In genomic region chr4:70634482-70634881, GRCh38 we compare ENCODE assay signal across 20 cellular contexts. TPM values are rescaled to one million over a fixed set of nuclear protein-coding genes. Genes with fewer than 3 reads are reported as not detected.
DNase-seq lines count a peak whose midpoint lies in the region; ATAC-seq and TF ChIP-seq lines count a peak whose summit lies in the region.
"Had no signal": no experiment of that assay in that cellular context is flagged by ENCODE, and none has a peak within 500 bp of the region (broad histone marks: within the 10 kb centered on the region; RNA-seq: fewer than 3 reads in every experiment).

No MANE protein-coding gene starts in this region.

- peak overlapping the region; percentile 38 for H4K8ac ChIP-seq in trophoblast cell (ENCODE audit: low read depth, low read length)

- H3K79me1 ChIP-seq in trophoblast cell (ENCODE audit: low read length) = no peaks in the 10 kb centered on the region

- H2BK5ac ChIP-seq in trophoblast cell (ENCODE audit: low read depth, low read length, poor library complexity) = no peak overlapping the region

- no peak for TF ChIP-seq CTCF in PC-3 (conservative IDR thresholded peaks at IDR 0.05; ENCODE audit: low read depth, low read length)

- no peak overlapping the region for H3K18ac ChIP-seq in trophoblast cell (ENCODE audit: low read length)

- 0 out of 2 replicates have a peak overlapping the region, but pooled peaks have one; percentile 21 for H2AFZ ChIP-seq in PC-3 (ENCODE audit: low read length)
- H2AFZ ChIP-seq in trophoblast cell (ENCODE audit: insufficient read depth, low read length, poor library complexity) = no peak overlapping the region

- no peak overlapping the region for H3K4ac ChIP-seq in trophoblast cell (ENCODE audit: low read depth, low read length)

- no peaks in the 10 kb centered on the region for H3K9me3 Mint-ChIP-seq in activated CD4-positive, alpha-beta T cell treated with anti-CD3 and anti-CD28 coated beads, Interleukin-2, amount 10 ng/mL, durations not matched to agents 24 days and 14 days
- H3K9me3 Mint-ChIP-seq in activated naive CD4-positive, alpha-beta T cell treated with anti-CD3 and anti-CD28 coated beads for 36 hours = no peaks in the 10 kb centered on the region
- H3K9me3 Mint-ChIP-seq: CD4-positive, alpha-beta memory T cell; GM23338 had no signal

- H3K4me1 ChIP-seq in PC-3 (ENCODE audit: insufficient read depth, low read length) (peaks cover 16% of the 10 kb centered on the region), trophoblast cell (ENCODE audit: control insufficient read depth in 1 of 2, insufficient read depth in 2 of 2, low read length in 2 of 2) (no peaks in the 10 kb centered on the region)
- H3K4me1 ChIP-seq: BLaER1 had no signal

- intact Hi-C loops in activated CD4-positive, alpha-beta T cell treated with anti-CD3 and anti-CD28 coated beads, Interleukin-2, amount 10 ng/mL, durations not matched to agents 24 days and 14 days (cut with micrococcal nuclease) = no loop called here
- intact Hi-C loops in PC-3 (cut with micrococcal nuclease) = no loop called here
- intact Hi-C loops in activated naive CD4-positive, alpha-beta T cell treated with anti-CD3 and anti-CD28 coated beads for 36 hours (cut with micrococcal nuclease) = no loop called here

- H3K9me2 ChIP-seq in PC-3 (replicated peaks; ENCODE audit: low read length) = no peaks in the 10 kb centered on the region

- no peaks in the 10 kb centered on the region for H3K36me3 Mint-ChIP-seq in activated CD4-positive, alpha-beta T cell treated with anti-CD3 and anti-CD28 coated beads, Interleukin-2, amount 10 ng/mL, durations not matched to agents 24 days and 14 days (ENCODE audit: low read depth)
- H3K36me3 Mint-ChIP-seq in activated naive CD4-positive, alpha-beta T cell treated with anti-CD3 and anti-CD28 coated beads for 36 hours (ENCODE audit: low read depth) = no peaks in the 10 kb centered on the region
- H3K36me3 Mint-ChIP-seq: CD14-positive monocyte; CD4-positive, alpha-beta memory T cell had no signal

- no peak overlapping the region for H3K27ac Mint-ChIP-seq in activated CD4-positive, alpha-beta T cell treated with anti-CD3 and anti-CD28 coated beads, Interleukin-2, amount 10 ng/mL, durations not matched to agents 24 days and 14 days
- no peak overlapping the region for H3K27ac Mint-ChIP-seq in activated naive CD4-positive, alpha-beta T cell treated with anti-CD3 and anti-CD28 coated beads for 36 hours
- H3K27ac Mint-ChIP-seq: CD14-positive monocyte; CD4-positive, alpha-beta memory T cell; GM23338 had no signal

- peak overlapping the region; percentile 49 for H2BK12ac ChIP-seq in trophoblast cell (ENCODE audit: low read length)

- POLR2A ChIA-PET in PC-3 (lab: Charles Lee; ENCODE audit: unreplicated experiment) = no interaction called here

- no peak overlapping the region for H2AK5ac ChIP-seq in trophoblast cell (ENCODE audit: low read length)

- no peak overlapping the region for H3K9ac ChIP-seq in PC-3 (ENCODE audit: low read length)
- H3K9ac ChIP-seq in trophoblast cell (ENCODE audit: low read length) = no peak overlapping the region
- H3K9ac ChIP-seq: BLaER1 had no signal

- H3K4me1 Mint-ChIP-seq in activated CD4-positive, alpha-beta T cell treated with anti-CD3 and anti-CD28 coated beads, Interleukin-2, amount 10 ng/mL, durations not matched to agents 24 days and 14 days = no peaks in the 10 kb centered on the region
- peaks cover 2% of the 10 kb centered on the region for H3K4me1 Mint-ChIP-seq in activated naive CD4-positive, alpha-beta T cell treated with anti-CD3 and anti-CD28 coated beads for 36 hours (ENCODE audit: low read depth)
- H3K4me1 Mint-ChIP-seq: CD14-positive monocyte; CD4-positive, alpha-beta memory T cell; GM23338 had no signal

- H3K14ac ChIP-seq in trophoblast cell (ENCODE audit: low read length) = no peak overlapping the region

- peaks cover 6% of the 10 kb centered on the region for H3K27me3 Mint-ChIP-seq in activated CD4-positive, alpha-beta T cell treated with anti-CD3 and anti-CD28 coated beads, Interleukin-2, amount 10 ng/mL, durations not matched to agents 24 days and 14 days
- peaks cover 7% of the 10 kb centered on the region for H3K27me3 Mint-ChIP-seq in activated naive CD4-positive, alpha-beta T cell treated with anti-CD3 and anti-CD28 coated beads for 36 hours (ENCODE audit: low read depth)

- no CpG with 5 or more reads among the region's 5 CpGs for WGBS in trophoblast cell (ENCODE audit: extremely low coverage, insufficient coverage, insufficient read length)

- H4K12ac ChIP-seq in trophoblast cell (ENCODE audit: low read depth, low read length) = no peak overlapping the region

- no peak overlapping the region for H3K23ac ChIP-seq in trophoblast cell (ENCODE audit: low read length)

- BruUV-seq in PC-3 (replicated peaks; lab: Mats Ljungman, UMichigan) = no TSS peak

- H3K79me2 ChIP-seq in PC-3 (ENCODE audit: low read length) = no peaks in the 10 kb centered on the region
- no peaks in the 10 kb centered on the region for H3K79me2 ChIP-seq in trophoblast cell (ENCODE audit: control insufficient read depth, insufficient read depth, low read length, poor library complexity)

- no peaks in the 10 kb centered on the region for H4K20me1 ChIP-seq in PC-3 (ENCODE audit: low read length)
- H4K20me1 ChIP-seq: BLaER1 had no signal

- DNase-seq in activated CD4-positive, alpha-beta T cell treated with anti-CD3 and anti-CD28 coated beads, Interleukin-2, amount 10 ng/mL, durations not matched to agents 24 days and 14 days = peak; percentile 25
- no peak for DNase-seq in activated CD4-positive, alpha-beta T cell treated with anti-CD3 and anti-CD28 coated beads, Interleukin-2, amount 50 U/mL, for 4 hours
- DNase-seq in PC-3 (peak; percentile 43), left lobe of liver (ENCODE audit: low spot score) (no peak), trophoblast cell (no peak), middle frontal gyrus (ENCODE audit: extremely low spot score, low spot score) (no peak)
- no peak for DNase-seq in activated naive CD4-positive, alpha-beta T cell treated with anti-CD3 and anti-CD28 coated beads for 36 hours
- DNase-seq: 8988T; CD4-positive, alpha-beta memory T cell; DMS153; DMS79; GDM1; HCEC 1CT had no signal

- no peaks in the 10 kb centered on the region for H3F3A ChIP-seq in PC-3 (ENCODE audit: low read length, unreplicated experiment)

- H3K36me3 ChIP-seq in PC-3 (ENCODE audit: low read depth, low read length) (no peaks in the 10 kb centered on the region), trophoblast cell (ENCODE audit: control insufficient read depth in 1 of 2, insufficient read depth in 2 of 2, low read length in 2 of 2) (no peaks in the 10 kb centered on the region)
- H3K36me3 ChIP-seq: BLaER1 had no signal

- H3K9me3 ChIP-seq in PC-3 (ENCODE audit: low read length) = no peaks in the 10 kb centered on the region
- no peaks in the 10 kb centered on the region for H3K9me3 ChIP-seq in trophoblast cell (ENCODE audit: insufficient read depth, low read depth, low read length)
- H3K9me3 ChIP-seq: BLaER1 had no signal

- no peak for ATAC-seq in PC-3
- peak; percentile 78 for ATAC-seq in left lobe of liver
- ATAC-seq in HG02938 (IDR thresholded peaks at IDR 0.05; ENCODE audit: unreplicated experiment) = no peak
- ATAC-seq: GM23338 had no signal

- H3K27me3 ChIP-seq in PC-3 (ENCODE audit: low read length) (no peaks in the 10 kb centered on the region), trophoblast cell (ENCODE audit: insufficient read depth, low read length) (no peaks in the 10 kb centered on the region)
- H3K27me3 ChIP-seq: BLaER1 had no signal

- H3K4me3 ChIP-seq in PC-3 (ENCODE audit: low read length) (no peak overlapping the region), trophoblast cell (ENCODE audit: low read depth, low read length) (no peak overlapping the region)
- H3K4me3 ChIP-seq: BLaER1, GM23338 had no signal

- H3K4me3 Mint-ChIP-seq in activated CD4-positive, alpha-beta T cell treated with anti-CD3 and anti-CD28 coated beads, Interleukin-2, amount 10 ng/mL, durations not matched to agents 24 days and 14 days = no peak overlapping the region
- H3K4me3 Mint-ChIP-seq in activated naive CD4-positive, alpha-beta T cell treated with anti-CD3 and anti-CD28 coated beads for 36 hours = no peak overlapping the region
- H3K4me3 Mint-ChIP-seq: CD14-positive monocyte; CD4-positive, alpha-beta memory T cell; GM23338 had no signal

- no peak overlapping the region for H3K27ac ChIP-seq in PC-3 (ENCODE audit: low read length)
- H3K27ac ChIP-seq in trophoblast cell (ENCODE audit: low read depth, low read length) = no peak overlapping the region
- H3K27ac ChIP-seq: BLaER1 had no signal

- H3K4me2 ChIP-seq in PC-3 (ENCODE audit: low read length) (no peak overlapping the region), trophoblast cell (ENCODE audit: low read length) (no peak overlapping the region)
- H3K4me2 ChIP-seq: BLaER1, GM23338 had no signal

- H4K91ac ChIP-seq in trophoblast cell (ENCODE audit: low read depth, low read length) = no peak overlapping the region

- CTCF ChIA-PET in PC-3 (lab: Charles Lee) = no interaction called here
- CTCF ChIA-PET in activated naive CD4-positive, alpha-beta T cell treated with anti-CD3 and anti-CD28 coated beads for 36 hours (lab: Charles Lee) = no interaction called here

- no peak overlapping the region for H2BK120ac ChIP-seq in trophoblast cell (ENCODE audit: insufficient read depth, low read length, poor library complexity)

RNA-seq across cellular contexts. Expression of gene ENAM, which starts 5.9 kb away (rescaled TPM):
- total RNA-seq in activated CD4-positive, alpha-beta T cell treated with anti-CD3 and anti-CD28 coated beads, Interleukin-2, amount 10 ng/mL, durations not matched to agents 24 days and 14 days = not detected in 2 replicates
- total RNA-seq in PC-3 (2014; rRNA removed) (not detected in 2 replicates), left lobe of liver (0.25 TPM)
- polyA plus RNA-seq in trophoblast cell (2013) = not detected in 2 replicates
- total RNA-seq in activated naive CD4-positive, alpha-beta T cell treated with anti-CD3 and anti-CD28 coated beads for 36 hours = not detected
- total RNA-seq: A673; CD4-positive, alpha-beta memory T cell; Daoy; GM23338 had no signal
- polyA plus RNA-seq: CD14-positive monocyte; CD4-positive, alpha-beta memory T cell; GM23338 had no signal

RNA-seq across cellular contexts. Expression of gene JCHAIN, which starts 31.8 kb away (rescaled TPM):
- total RNA-seq in activated CD4-positive, alpha-beta T cell treated with anti-CD3 and anti-CD28 coated beads, Interleukin-2, amount 10 ng/mL, durations not matched to agents 24 days and 14 days = not detected in 2 replicates
- total RNA-seq in PC-3 (2014; rRNA removed) = not detected in 2 replicates
- total RNA-seq in left lobe of liver = 8.0 TPM
- not detected in 2 replicates for polyA plus RNA-seq in trophoblast cell (2013)
- not detected for total RNA-seq in activated naive CD4-positive, alpha-beta T cell treated with anti-CD3 and anti-CD28 coated beads for 36 hours
- total RNA-seq: A673; CD4-positive, alpha-beta memory T cell; Daoy; GM23338 had no signal

RNA-seq across cellular contexts. Expression of gene AMBN, which starts 42.4 kb away (rescaled TPM):
- not detected in 2 replicates for total RNA-seq in activated CD4-positive, alpha-beta T cell treated with anti-CD3 and anti-CD28 coated beads, Interleukin-2, amount 10 ng/mL, durations not matched to agents 24 days and 14 days
- total RNA-seq in PC-3 (2014; rRNA removed) (not detected in 2 replicates), left lobe of liver (not detected)
- not detected in 2 replicates for polyA plus RNA-seq in trophoblast cell (2013)
- not detected for total RNA-seq in activated naive CD4-positive, alpha-beta T cell treated with anti-CD3 and anti-CD28 coated beads for 36 hours
- total RNA-seq: CD4-positive, alpha-beta memory T cell; GM23338 had no signal
- polyA plus RNA-seq: AG04450; CD14-positive monocyte; CD4-positive, alpha-beta memory T cell; GM23338 had no signal

RNA-seq across cellular contexts. Expression of gene UTP3, which starts 53.9 kb away (rescaled TPM):
- 45.9 and 47.6 TPM in 2 replicates for total RNA-seq in activated CD4-positive, alpha-beta T cell treated with anti-CD3 and anti-CD28 coated beads, Interleukin-2, amount 10 ng/mL, durations not matched to agents 24 days and 14 days
- total RNA-seq in PC-3 (2014; rRNA removed) (27.8 and 38.5 TPM in 2 replicates), left lobe of liver (11.5 TPM)
- polyA plus RNA-seq in trophoblast cell (2013) = 26.5 and 27.7 TPM in 2 replicates
- total RNA-seq in activated naive CD4-positive, alpha-beta T cell treated with anti-CD3 and anti-CD28 coated beads for 36 hours = 10 to 100 TPM; 18.7 to 20.0 TPM

Comparison
In these comparisons a context has a peak if more than half of its experiments do, and no peak if none do; other contexts are left out.
1. DNase-seq: peak in activated CD4-positive, alpha-beta T cell treated with anti-CD3 and anti-CD28 coated beads, Interleukin-2, amount 10 ng/mL, durations not matched to agents 24 days and 14 days (single experiment) and PC-3 (single experiment); none in activated CD4-positive, alpha-beta T cell treated with anti-CD3 and anti-CD28 coated beads, Interleukin-2, amount 50 U/mL, for 4 hours (0 of 2), left lobe of liver (single experiment), trophoblast cell (0 of 2), middle frontal gyrus (single experiment) and activated naive CD4-positive, alpha-beta T cell treated with anti-CD3 and anti-CD28 coated beads for 36 hours (single experiment).